18 cellular contexts compared by ENCODE assay signal in the genomic region with DNA sequence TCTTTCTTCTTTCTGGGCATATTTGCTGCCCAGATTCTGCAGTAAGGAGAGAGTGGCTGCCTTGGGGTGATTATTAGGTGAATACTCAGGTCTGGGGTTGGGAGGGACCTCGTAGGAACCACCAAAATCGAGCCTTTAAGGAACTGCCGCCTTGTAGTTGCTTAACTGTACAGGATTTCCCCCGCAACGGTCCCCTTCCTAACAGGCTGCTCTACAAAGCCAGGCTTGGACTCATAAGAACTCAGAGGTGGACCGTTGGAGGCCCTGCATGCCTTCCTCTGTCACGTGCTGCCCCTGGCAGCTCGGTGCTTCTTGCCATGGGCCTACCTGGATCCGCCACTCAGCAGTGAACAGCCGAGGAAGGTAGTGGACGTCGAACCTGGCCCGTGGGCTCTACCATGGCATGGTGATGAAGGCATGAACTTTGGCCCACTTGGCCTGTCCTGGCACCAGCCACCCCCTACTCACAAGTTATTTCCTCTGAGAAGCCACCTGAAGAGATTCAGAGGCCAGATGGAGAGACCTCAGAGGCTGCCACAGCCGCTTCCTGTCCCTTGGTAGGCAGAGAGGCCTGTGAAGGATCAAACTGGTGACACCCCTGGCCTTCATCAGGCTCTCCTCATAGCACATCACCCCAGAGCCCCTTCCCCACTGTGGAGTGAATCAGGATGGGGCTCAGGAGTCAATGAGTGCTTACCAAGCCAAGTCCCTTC. TPM values are rescaled to one million over a fixed set of nuclear protein-coding genes. Genes with fewer than 3 reads are reported as not detected.
DNase-seq lines count a peak whose midpoint lies in the region; ATAC-seq and TF ChIP-seq lines count a peak whose summit lies in the region.
"Had no signal": no experiment of that assay in that cellular context is flagged by ENCODE, and none has a peak within 500 bp of the region (broad histone marks: within the 10 kb centered on the region; RNA-seq: fewer than 3 reads in every experiment).

No MANE protein-coding gene starts in this region.

- ATAC-seq in DND-41 (ENCODE audit: insufficient read depth, low read depth) (peak; percentile 41; the same call in 2 of the 3 replicates), T-helper 17 cell (no peak)

- H4K20me1 ChIP-seq in DND-41 (ENCODE audit: insufficient read depth, low read length): no peaks in the 10 kb centered on the region

- CTCF ChIA-PET in activated CD4-positive, alpha-beta T cell treated with anti-CD3 and anti-CD28 coated beads, Interleukin-2, amount 10 ng/mL, durations not matched to agents 7 days and 5 days (lab: Charles Lee): no interaction called here

- H3K4me1 ChIP-seq in DND-41 (ENCODE audit: insufficient read depth, low read length) (no peaks in the 10 kb centered on the region), neuronal stem cell (ENCODE audit: control insufficient read depth in 2 of 2, insufficient read depth in 1 of 2, low read depth in 1 of 2, low read length in 2 of 2) (no peaks in the 10 kb centered on the region)

- no peak overlapping the region for H2BK12ac ChIP-seq in neuronal stem cell (ENCODE audit: low read length)

- H3K9me3 ChIP-seq in DND-41 (ENCODE audit: insufficient read depth, low read length, severe bottlenecking): no peaks in the 10 kb centered on the region
- H3K9me3 ChIP-seq in T-helper 17 cell (ENCODE audit: control insufficient read depth, low read length, poor library complexity, severe bottlenecking): no peaks in the 10 kb centered on the region
- peaks cover 0 to 6% of the 10 kb centered on the region in 2 donors for H3K9me3 ChIP-seq in neuronal stem cell (replicated peaks in 1 of 2; ENCODE audit: control insufficient read depth in 2 of 2, insufficient read depth in 1 of 2, low read depth in 1 of 2, low read length in 2 of 2)

- H3K4me1 Mint-ChIP-seq in activated CD4-positive, alpha-beta T cell treated with anti-CD3 and anti-CD28 coated beads, Interleukin-2, amount 10 ng/mL, durations not matched to agents 7 days and 5 days: peaks cover 3% of the 10 kb centered on the region
- H3K4me1 Mint-ChIP-seq in T-helper 17 cell: peaks cover 2% of the 10 kb centered on the region

- H2BK15ac ChIP-seq in neuronal stem cell (ENCODE audit: low read length): no peak overlapping the region

- H3K27me3 Mint-ChIP-seq in activated CD4-positive, alpha-beta T cell treated with anti-CD3 and anti-CD28 coated beads, Interleukin-2, amount 10 ng/mL, durations not matched to agents 7 days and 5 days: no peaks in the 10 kb centered on the region
- no peaks in the 10 kb centered on the region for H3K27me3 Mint-ChIP-seq in T-helper 17 cell

- H3K4me3 ChIP-seq in DND-41 (ENCODE audit: low read depth in 1 of 2, low read length in 2 of 2): no peak overlapping the region
- H3K4me3 ChIP-seq in neuronal stem cell (ENCODE audit: low read length in 2 of 2): no peak overlapping the region

- H3K4me2 ChIP-seq in DND-41 (ENCODE audit: insufficient read depth, low read length): no peak overlapping the region
- no peak overlapping the region for H3K4me2 ChIP-seq in neuronal stem cell (ENCODE audit: insufficient read depth, low read length, poor library complexity, severe bottlenecking)

- peak overlapping the region; percentile 28 for H3K18ac ChIP-seq in neuronal stem cell (ENCODE audit: low read length)

- H3K79me1 ChIP-seq in neuronal stem cell (ENCODE audit: low read depth, low read length): no peaks in the 10 kb centered on the region

- no peaks in the 10 kb centered on the region for H3K79me2 ChIP-seq in DND-41 (ENCODE audit: insufficient read depth, low read length)

- no peak for DNase-seq in activated CD4-positive, alpha-beta T cell treated with anti-CD3 and anti-CD28 coated beads, Interleukin-2, amount 10 ng/mL, durations not matched to agents 7 days and 5 days
- no peak for DNase-seq in activated CD4-positive, alpha-beta T cell treated with anti-CD3 and anti-CD28 coated beads for 1 hour
- DNase-seq in DND-41 (no peak), T-helper 17 cell (no peak), neuronal stem cell (ENCODE audit: low spot score) (no peak), SIG-M5 (lab: John Stamatoyannopoulos, UW) (no peak), T-helper 2 cell (no peak), NCI-H146 treated with DMSO at 0.1 percent for 48 hours (lab: John Stamatoyannopoulos, UW; ENCODE audit: unreplicated experiment) (no peak)
- DNase-seq: C1 segment of cervical spinal cord, DMS 273 treated with DMSO at 0.1 percent for 48 hours, HFFc6, IMR-90, MV-4-11, NCI-H1417, NCI-H1930, NCI-H446, NCI-H69 had no signal

- no peak overlapping the region for H4K91ac ChIP-seq in neuronal stem cell (ENCODE audit: low read depth, low read length, poor library complexity)

- WGBS in neuronal stem cell (ENCODE audit: extremely low coverage in 2 of 2, insufficient read length in 2 of 2, insufficient replicate concordance in 1 of 2), 2 donors: no CpG with 5 or more reads among the region's 14 CpGs

- no peak overlapping the region for H3K4ac ChIP-seq in neuronal stem cell (ENCODE audit: low read length)

- no peak overlapping the region for H2BK5ac ChIP-seq in neuronal stem cell (ENCODE audit: low read length)

- H3K9me3 Mint-ChIP-seq in activated CD4-positive, alpha-beta T cell treated with anti-CD3 and anti-CD28 coated beads, Interleukin-2, amount 10 ng/mL, durations not matched to agents 7 days and 5 days: no peaks in the 10 kb centered on the region
- H3K9me3 Mint-ChIP-seq: HFFc6 had no signal

- no peak overlapping the region for H2AK5ac ChIP-seq in neuronal stem cell (ENCODE audit: low read depth, low read length)

- H2AFZ ChIP-seq in DND-41 (ENCODE audit: low read depth, low read length) (no peak overlapping the region), neuronal stem cell (ENCODE audit: low read length) (no peak overlapping the region)

- POLR2A ChIA-PET in activated CD4-positive, alpha-beta T cell treated with anti-CD3 and anti-CD28 coated beads, Interleukin-2, amount 10 ng/mL, durations not matched to agents 7 days and 5 days (lab: Charles Lee): no interaction called here

- peak overlapping the region; percentile 19 for H3K27ac Mint-ChIP-seq in activated CD4-positive, alpha-beta T cell treated with anti-CD3 and anti-CD28 coated beads, Interleukin-2, amount 10 ng/mL, durations not matched to agents 7 days and 5 days
- H3K27ac Mint-ChIP-seq in T-helper 17 cell: peak overlapping the region; percentile 19
- H3K27ac Mint-ChIP-seq: HFFc6 had no signal

- H2BK120ac ChIP-seq in neuronal stem cell (ENCODE audit: low read depth, low read length): no peak overlapping the region

- H3K27ac ChIP-seq in DND-41 (ENCODE audit: low read length): no peak overlapping the region
- H3K27ac ChIP-seq in neuronal stem cell (replicated peaks; ENCODE audit: low read length): no peak overlapping the region
- H3K27ac ChIP-seq: 22Rv1 had no signal

- no peak overlapping the region for H3K23ac ChIP-seq in neuronal stem cell (ENCODE audit: low read depth, low read length, poor library complexity)

- no peak overlapping the region for H3K9ac ChIP-seq in DND-41 (ENCODE audit: low read depth, low read length)
- H3K9ac ChIP-seq in neuronal stem cell (ENCODE audit: low read depth, low read length, poor library complexity): no peak overlapping the region

- peaks cover 45% of the 10 kb centered on the region for H3K36me3 Mint-ChIP-seq in activated CD4-positive, alpha-beta T cell treated with anti-CD3 and anti-CD28 coated beads, Interleukin-2, amount 10 ng/mL, durations not matched to agents 7 days and 5 days (ENCODE audit: low read depth)
- H3K36me3 Mint-ChIP-seq in T-helper 17 cell (ENCODE audit: low read depth): peaks cover 14% of the 10 kb centered on the region

- peaks cover 46% of the 10 kb centered on the region for H3K36me3 ChIP-seq in DND-41 (ENCODE audit: insufficient read depth, low read length)
- H3K36me3 ChIP-seq in neuronal stem cell (replicated peaks in 1 of 2; ENCODE audit: control insufficient read depth in 2 of 2, insufficient read depth in 2 of 2, low read length in 2 of 2): peaks cover 0 to 12% of the 10 kb centered on the region in 2 donors

- no peaks in the 10 kb centered on the region for H3K27me3 ChIP-seq in DND-41 (ENCODE audit: insufficient read depth, low read length, poor library complexity)
- no peaks in the 10 kb centered on the region for H3K27me3 ChIP-seq in neuronal stem cell (ENCODE audit: control insufficient read depth in 3 of 3, insufficient read depth in 3 of 3, low read depth in 1 of 3, low read length in 3 of 3)

- no peak overlapping the region for H3K4me3 Mint-ChIP-seq in activated CD4-positive, alpha-beta T cell treated with anti-CD3 and anti-CD28 coated beads, Interleukin-2, amount 10 ng/mL, durations not matched to agents 7 days and 5 days
- H3K4me3 Mint-ChIP-seq in T-helper 17 cell: no peak overlapping the region
- H3K4me3 Mint-ChIP-seq: HFFc6 had no signal

- no peak overlapping the region for H3K14ac ChIP-seq in neuronal stem cell (ENCODE audit: low read length)

- TF ChIP-seq CTCF in DND-41 (IDR thresholded peaks at IDR 0.05; ENCODE audit: borderline replicate concordance, extremely low read depth, low read length, poor library complexity, severe bottlenecking): no peak

- no peak overlapping the region for H4K8ac ChIP-seq in neuronal stem cell (ENCODE audit: low read depth, low read length)

RNA-seq across cellular contexts. Expression of a gene that starts 54.6 kb away (rescaled TPM):
- 10 to 100 TPM; 17.0 to 21.1 TPM for total RNA-seq in activated CD4-positive, alpha-beta T cell treated with anti-CD3 and anti-CD28 coated beads, Interleukin-2, amount 10 ng/mL, durations not matched to agents 7 days and 5 days
- total RNA-seq in T-helper 17 cell: 10 to 100 TPM; 15.7 to 18.9 TPM
- 6.4 TPM for polyA plus RNA-seq in neuronal stem cell (2013, experiment 1 of 2)
- polyA plus RNA-seq in neuronal stem cell (2013, experiment 2 of 2): 6.4 TPM
